In genomic region chr12:95208678-95209077, GRCh38 we compare ENCODE assay signal across 17 cellular contexts. TPM values are rescaled to one million over a fixed set of nuclear protein-coding genes. Genes with fewer than 3 reads are reported as not detected.
A peak's percentile ranks its signal among the peaks of the same experiment; 100 is the strongest.
DNase-seq lines count a peak whose midpoint lies in the region; TF ChIP-seq lines count a peak whose summit lies in the region.
"Had no signal": no experiment of that assay in that cellular context is flagged by ENCODE, and none has a peak within 500 bp of the region (broad histone marks: within the 10 kb centered on the region; RNA-seq: fewer than 3 reads in every experiment).

No MANE protein-coding gene starts in this region.

- H3K79me1 ChIP-seq in mesenchymal stem cell (replicated peaks; ENCODE audit: low read length, poor library complexity, severe bottlenecking), result peaks cover 10% of the 10 kb centered on the region

- H3K27ac ChIP-seq in mesenchymal stem cell (ENCODE audit: low read length, poor library complexity, severe bottlenecking) (peak overlapping the region; percentile 48), uterus (no peak overlapping the region)
- H3K27ac ChIP-seq: coronary artery, testis had no signal

- no peaks in the 10 kb centered on the region for H3K36me3 ChIP-seq in mesenchymal stem cell (ENCODE audit: control insufficient read depth in 1 of 2, insufficient read depth in 2 of 2, low read depth in 1 of 2, low read length in 2 of 2)
- no peaks in the 10 kb centered on the region for H3K36me3 ChIP-seq in uterus
- H3K36me3 ChIP-seq: HAP-1 had no signal

- no peak overlapping the region for H3K4ac ChIP-seq in mesenchymal stem cell (ENCODE audit: low read depth in 1 of 2, low read length in 2 of 2)

- WGBS in mesenchymal stem cell, result 86% methylated on average over 7 of the region's 7 CpGs
- WGBS in lower leg skin, 2 donors, result 88 to 89% methylated on average over 7 of the region's 7 CpGs

- no peak overlapping the region for H2BK5ac ChIP-seq in mesenchymal stem cell (ENCODE audit: low read depth, low read length, poor library complexity, severe bottlenecking)

- H4K8ac ChIP-seq in mesenchymal stem cell (ENCODE audit: low read length), result no peak overlapping the region

- H3K27ac Mint-ChIP-seq in activated CD4-positive, alpha-beta memory T cell treated with anti-CD3 and anti-CD28 coated beads for 36 hours, result no peak overlapping the region
- H3K27ac Mint-ChIP-seq: activated naive CD4-positive, alpha-beta T cell treated with anti-CD3 and anti-CD28 coated beads, Interleukin-2, amount 10 ng/mL, durations not matched to agents 7 days and 5 days; stimulated activated naive B cell treated with anti-CD40 and anti-IgM and Interleukin-4, amounts not matched to agents 10 μg/mL and 1 μg/mL and 100 μg/mL, for 72 hours had no signal

- H3K4me2 ChIP-seq in mesenchymal stem cell (ENCODE audit: low read length, poor library complexity, severe bottlenecking), result no peak overlapping the region

- H3K27me3 Mint-ChIP-seq in activated CD4-positive, alpha-beta memory T cell treated with anti-CD3 and anti-CD28 coated beads for 36 hours, result no peaks in the 10 kb centered on the region
- H3K27me3 Mint-ChIP-seq: stimulated activated naive B cell treated with anti-CD40 and anti-IgM and Interleukin-4, amounts not matched to agents 10 μg/mL and 1 μg/mL and 100 μg/mL, for 72 hours had no signal

- H3K36me3 Mint-ChIP-seq in activated CD4-positive, alpha-beta memory T cell treated with anti-CD3 and anti-CD28 coated beads for 36 hours, result no peaks in the 10 kb centered on the region
- H3K36me3 Mint-ChIP-seq: activated naive CD4-positive, alpha-beta T cell treated with anti-CD3 and anti-CD28 coated beads, Interleukin-2, amount 10 ng/mL, durations not matched to agents 7 days and 5 days; stimulated activated naive B cell treated with anti-CD40 and anti-IgM and Interleukin-4, amounts not matched to agents 10 μg/mL and 1 μg/mL and 100 μg/mL, for 72 hours had no signal

- H3K9me3 ChIP-seq in mesenchymal stem cell (ENCODE audit: control insufficient read depth, low read length) (no peaks in the 10 kb centered on the region), uterus (no peaks in the 10 kb centered on the region)
- H3K9me3 ChIP-seq: HAP-1, testis had no signal

- H2AFZ ChIP-seq in mesenchymal stem cell (ENCODE audit: low read depth, low read length), result no peak overlapping the region

- TF ChIP-seq CTCF in GM12864 (IDR thresholded peaks at IDR 0.05; ENCODE audit: low read depth, low read length, missing control alignments) (no peak), uterus (IDR thresholded peaks at IDR 0.05) (no peak), lower leg skin (IDR thresholded peaks at IDR 0.05) (no peak)

- H3K9ac ChIP-seq in mesenchymal stem cell (ENCODE audit: low read length), result no peak overlapping the region

- H3K27me3 ChIP-seq in mesenchymal stem cell (ENCODE audit: control insufficient read depth in 1 of 2, insufficient read depth in 1 of 2, low read length in 2 of 2) (no peaks in the 10 kb centered on the region), uterus (no peaks in the 10 kb centered on the region)
- H3K27me3 ChIP-seq: testis had no signal

- intact Hi-C loops in uterus (cut with DNase I; ENCODE audit: low total_unique reads), result no loop called here
- intact Hi-C loops in lower leg skin (cut with DNase I; ENCODE audit: low total_unique reads), result no loop called here
- intact Hi-C loops in activated CD4-positive, alpha-beta memory T cell treated with anti-CD3 and anti-CD28 coated beads for 36 hours (cut with micrococcal nuclease), result no loop called here

- no peak overlapping the region for H4K91ac ChIP-seq in mesenchymal stem cell (ENCODE audit: low read length)

- peak overlapping the region in 1 of 2 experiments; percentile 24 for H3K23ac ChIP-seq in mesenchymal stem cell (ENCODE audit: low read length in 2 of 2)

- no peaks in the 10 kb centered on the region for H3K9me3 Mint-ChIP-seq in activated CD4-positive, alpha-beta memory T cell treated with anti-CD3 and anti-CD28 coated beads for 36 hours
- H3K9me3 Mint-ChIP-seq: activated naive CD4-positive, alpha-beta T cell treated with anti-CD3 and anti-CD28 coated beads, Interleukin-2, amount 10 ng/mL, durations not matched to agents 7 days and 5 days; stimulated activated naive B cell treated with anti-CD40 and anti-IgM and Interleukin-4, amounts not matched to agents 10 μg/mL and 1 μg/mL and 100 μg/mL, for 72 hours had no signal

- peaks cover 5% of the 10 kb centered on the region for H3K4me1 Mint-ChIP-seq in activated CD4-positive, alpha-beta memory T cell treated with anti-CD3 and anti-CD28 coated beads for 36 hours (ENCODE audit: low read depth)
- H3K4me1 Mint-ChIP-seq: activated naive CD4-positive, alpha-beta T cell treated with anti-CD3 and anti-CD28 coated beads, Interleukin-2, amount 10 ng/mL, durations not matched to agents 7 days and 5 days had no signal

- H3K14ac ChIP-seq in mesenchymal stem cell (ENCODE audit: low read length in 2 of 2), result no peak overlapping the region

- no peak overlapping the region for H2BK15ac ChIP-seq in mesenchymal stem cell (ENCODE audit: low read depth, poor library complexity, severe bottlenecking)

- no peak overlapping the region for H3K18ac ChIP-seq in mesenchymal stem cell (ENCODE audit: low read depth in 1 of 2, low read length in 2 of 2)

- peak overlapping the region; percentile 81 for H2AK5ac ChIP-seq in mesenchymal stem cell (ENCODE audit: low read length, severe bottlenecking)

- H3K4me3 ChIP-seq in GM12864 (ENCODE audit: low read depth, low read length) (peak overlapping the region; percentile 51; the same call in 1 of the 2 replicates), mesenchymal stem cell (ENCODE audit: insufficient read depth in 1 of 2, low read depth in 1 of 2, low read length in 2 of 2) (no peak overlapping the region), uterus (no peak overlapping the region), lower leg skin (ENCODE audit: low read depth, poor library complexity, severe bottlenecking) (no peak overlapping the region)
- H3K4me3 ChIP-seq: coronary artery, HAP-1, testis had no signal

- CTCF ChIA-PET in activated CD4-positive, alpha-beta memory T cell treated with anti-CD3 and anti-CD28 coated beads for 36 hours (lab: Charles Lee), result no interaction called here

- TF ChIP-seq POLR2A in uterus (IDR thresholded peaks at IDR 0.05) (no peak), lower leg skin (IDR thresholded peaks at IDR 0.05) (no peak)

- H3K4me3 Mint-ChIP-seq in activated CD4-positive, alpha-beta memory T cell treated with anti-CD3 and anti-CD28 coated beads for 36 hours, result no peak overlapping the region
- H3K4me3 Mint-ChIP-seq: activated naive CD4-positive, alpha-beta T cell treated with anti-CD3 and anti-CD28 coated beads, Interleukin-2, amount 10 ng/mL, durations not matched to agents 7 days and 5 days; stimulated activated naive B cell treated with anti-CD40 and anti-IgM and Interleukin-4, amounts not matched to agents 10 μg/mL and 1 μg/mL and 100 μg/mL, for 72 hours had no signal

- no peak overlapping the region for H2BK120ac ChIP-seq in mesenchymal stem cell (ENCODE audit: low read depth, low read length)

- H3K4me1 ChIP-seq in mesenchymal stem cell (ENCODE audit: control insufficient read depth, insufficient read depth, low read depth, low read length) (peaks cover 17% of the 10 kb centered on the region), uterus (peaks cover 0 to 1% of the 10 kb centered on the region in 2 donors)

- no peak overlapping the region for H2BK12ac ChIP-seq in mesenchymal stem cell (ENCODE audit: low read length in 2 of 2)

- DNase-seq in GM12864 (ENCODE audit: low read depth) (no peak), NCI-H187 treated with DMSO at 0.1 percent for 48 hours (lab: John Stamatoyannopoulos, UW) (peak; percentile 84), NCI-H774 (lab: John Stamatoyannopoulos, UW) (peak; percentile 28), mesenchymal stem cell (no peak), uterus (no peak), lower leg skin (ENCODE audit: low spot score in 2 of 2) (no peak)
- no peak for DNase-seq in activated CD4-positive, alpha-beta memory T cell treated with anti-CD3 and anti-CD28 coated beads for 36 hours
- DNase-seq: activated CD4-positive, CD25-positive, alpha-beta regulatory T cell treated with anti-CD3 and anti-CD28 coated beads, Interleukin-2, amount 50 U/mL, for 72 hours; activated naive CD4-positive, alpha-beta T cell treated with anti-CD3 and anti-CD28 coated beads, Interleukin-2, amount 10 ng/mL, durations not matched to agents 7 days and 5 days; amygdala; NCI-H1930; SHP77 treated with DMSO at 0.1 percent for 48 hours; small intestine; stimulated activated naive B cell treated with anti-CD40 and anti-IgM and Interleukin-4, amounts not matched to agents 10 μg/mL and 1 μg/mL and 100 μg/mL, for 72 hours; testis had no signal

- POLR2A ChIA-PET in activated CD4-positive, alpha-beta memory T cell treated with anti-CD3 and anti-CD28 coated beads for 36 hours (lab: Charles Lee), result no interaction called here

RNA-seq across cellular contexts. Expression of gene FGD6, which starts 8.6 kb away (rescaled TPM):
- polyA plus RNA-seq in mesenchymal stem cell (2013, experiment 1 of 2), result 3.5 TPM
- 3.6 TPM for polyA plus RNA-seq in mesenchymal stem cell (2013, experiment 2 of 2)
- total RNA-seq in uterus (10 to 100 TPM in 3 of 4 donors, 1 to 10 TPM in 1; 7.6 to 25.3 (median 15.1) TPM), lower leg skin (10 to 100 TPM; 13.9 to 19.1 (median 14.7) TPM)
- 1 to 10 TPM in 1 of 2 experiments, under 1 TPM in 1; 0.78 to 1.1 TPM for total RNA-seq in activated CD4-positive, alpha-beta memory T cell treated with anti-CD3 and anti-CD28 coated beads for 36 hours

RNA-seq across cellular contexts. Expression of gene VEZT, which starts 8.9 kb away (rescaled TPM):
- polyA plus RNA-seq in mesenchymal stem cell (2013, experiment 1 of 2), result 67.5 TPM
- polyA plus RNA-seq in mesenchymal stem cell (2013, experiment 2 of 2), result 66.4 TPM
- total RNA-seq in uterus (100 to 1,000 TPM in 1 of 4 donors, 10 to 100 TPM in 3; 38.9 to 172 (median 70.7) TPM), lower leg skin (10 to 100 TPM; 40.6 to 95.9 (median 46.4) TPM)
- total RNA-seq in activated CD4-positive, alpha-beta memory T cell treated with anti-CD3 and anti-CD28 coated beads for 36 hours, result 10 to 100 TPM; 50.7 to 54.4 TPM

Comparison
In these comparisons a context has a peak if more than half of its experiments do, and no peak if none do; other contexts are left out.
1. DNase-seq: peak in NCI-H187 treated with DMSO at 0.1 percent for 48 hours (single experiment) and NCI-H774 (single experiment); none in GM12864 (single experiment), mesenchymal stem cell (single experiment), uterus (0 of 2), lower leg skin (0 of 2) and activated CD4-positive, alpha-beta memory T cell treated with anti-CD3 and anti-CD28 coated beads for 36 hours (single experiment).
2. RNA of gene FGD6, which starts 8.6 kb away (total RNA-seq): 7.6 to 25.3 TPM in uterus and 13.9 to 19.1 TPM in lower leg skin; 0.78 to 1.1 TPM in activated CD4-positive, alpha-beta memory T cell treated with anti-CD3 and anti-CD28 coated beads for 36 hours; every median in the first group is over 4 times any median in the second.